ENCODE assay signal across 20 cellular contexts in the genomic region with DNA sequence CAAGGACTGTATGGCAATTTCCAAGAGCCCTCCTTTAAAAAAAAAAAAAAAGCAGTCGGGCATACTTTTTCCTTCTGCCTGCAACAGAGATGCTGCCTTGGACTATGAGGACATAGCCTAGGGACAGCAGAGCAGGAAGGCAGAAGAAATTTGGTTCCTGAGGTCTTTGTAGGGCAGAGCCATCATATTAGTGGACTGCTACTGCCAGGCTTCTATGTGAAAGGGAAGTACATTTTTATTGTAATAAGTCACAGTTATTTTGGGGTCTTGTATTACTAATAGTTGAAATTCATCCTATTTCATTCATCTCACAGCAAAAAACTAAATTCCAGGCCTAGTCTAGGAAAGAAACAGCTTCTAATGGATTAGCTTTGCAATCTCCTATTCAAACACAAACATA.
"Had no signal": no experiment of that assay in that cellular context is flagged by ENCODE, and none has a peak within 500 bp of the region (broad histone marks: within the 10 kb centered on the region; RNA-seq: fewer than 3 reads in every experiment).

No MANE protein-coding gene starts in this region.

- H3K9me3 ChIP-seq: lower lobe of right lung, prostate gland, right atrium auricular region, testis, upper lobe of left lung had no signal

- H3K4me3 Mint-ChIP-seq: natural killer cell treated with Interleukin-12 subunit alpha and Interleukin-12 subunit beta and Interleukin-15 and Interleukin-18, amount 100 ng/mL, for 72 hours; neural progenitor cell; stimulated activated effector memory CD8-positive, alpha-beta T cell treated with anti-CD3 and anti-CD28 coated beads, Interleukin-12 subunit alpha, Interleukin-12 subunit beta, amount 100 ng/mL, for 72 hours had no signal

- H3K36me3 Mint-ChIP-seq: natural killer cell treated with Interleukin-12 subunit alpha and Interleukin-12 subunit beta and Interleukin-15 and Interleukin-18, amount 100 ng/mL, for 72 hours; stimulated activated effector memory CD8-positive, alpha-beta T cell treated with anti-CD3 and anti-CD28 coated beads, Interleukin-12 subunit alpha, Interleukin-12 subunit beta, amount 100 ng/mL, for 72 hours had no signal

- FAIRE-seq: frontal cortex, keratinocyte, urothelium cell line had no signal

- H3K4me1 Mint-ChIP-seq: stimulated activated effector memory CD8-positive, alpha-beta T cell treated with anti-CD3 and anti-CD28 coated beads, Interleukin-12 subunit alpha, Interleukin-12 subunit beta, amount 100 ng/mL, for 72 hours had no signal

- H3K9me3 Mint-ChIP-seq: natural killer cell treated with Interleukin-12 subunit alpha and Interleukin-12 subunit beta and Interleukin-15 and Interleukin-18, amount 100 ng/mL, for 72 hours; stimulated activated effector memory CD8-positive, alpha-beta T cell treated with anti-CD3 and anti-CD28 coated beads, Interleukin-12 subunit alpha, Interleukin-12 subunit beta, amount 100 ng/mL, for 72 hours had no signal

- H3K27ac Mint-ChIP-seq: natural killer cell treated with Interleukin-12 subunit alpha and Interleukin-12 subunit beta and Interleukin-15 and Interleukin-18, amount 100 ng/mL, for 72 hours; neural progenitor cell; stimulated activated effector memory CD8-positive, alpha-beta T cell treated with anti-CD3 and anti-CD28 coated beads, Interleukin-12 subunit alpha, Interleukin-12 subunit beta, amount 100 ng/mL, for 72 hours had no signal

- ATAC-seq: left ventricle myocardium superior; lower lobe of right lung; natural killer cell treated with Interleukin-12 subunit alpha and Interleukin-12 subunit beta and Interleukin-15 and Interleukin-18, amount 100 ng/mL, for 72 hours; sciatic nerve; stimulated activated effector memory CD8-positive, alpha-beta T cell treated with anti-CD3 and anti-CD28 coated beads, Interleukin-12 subunit alpha, Interleukin-12 subunit beta, amount 100 ng/mL, for 72 hours had no signal

- H3K36me3 ChIP-seq: lower lobe of right lung, neural progenitor cell, prostate gland, right atrium auricular region, tibial nerve, upper lobe of left lung had no signal

- H3K27ac ChIP-seq: dorsolateral prefrontal cortex, lower lobe of right lung, neural progenitor cell, prostate gland, right atrium auricular region, testis, tibial nerve, upper lobe of left lung had no signal

- H3K27me3 ChIP-seq: dorsolateral prefrontal cortex, neural progenitor cell, right atrium auricular region, testis, tibial nerve, upper lobe of left lung had no signal

- H3K4me2 ChIP-seq: neural progenitor cell had no signal

- H3K4me1 ChIP-seq: prostate gland, testis had no signal

- H2AFZ ChIP-seq: neural progenitor cell had no signal

- DNase-seq: dorsolateral prefrontal cortex; effector CD4-positive, alpha-beta T cell; left ventricle myocardium superior; lower lobe of right lung; stimulated activated CD4-positive, alpha-beta T cell treated with anti-CD3 and anti-CD28 coated beads, Interleukin-2, amount 100 ng/mL, for 24 hours; stimulated activated CD4-positive, alpha-beta T cell treated with anti-CD3 and anti-CD28 coated beads, Interleukin-4, amount 100 ng/mL, for 24 hours; stimulated activated naive CD4-positive, alpha-beta T cell treated with Interleukin-2 at 50 U/mL for 16 hours; substantia nigra; testis; upper lobe of left lung had no signal

- H3K9ac ChIP-seq: neural progenitor cell had no signal

- H3K4me3 ChIP-seq: dorsolateral prefrontal cortex, lower lobe of right lung, neural progenitor cell, prostate gland, right atrium auricular region, testis, tibial nerve, upper lobe of left lung had no signal
